9 cellular contexts compared by ENCODE assay signal in the genomic region with DNA sequence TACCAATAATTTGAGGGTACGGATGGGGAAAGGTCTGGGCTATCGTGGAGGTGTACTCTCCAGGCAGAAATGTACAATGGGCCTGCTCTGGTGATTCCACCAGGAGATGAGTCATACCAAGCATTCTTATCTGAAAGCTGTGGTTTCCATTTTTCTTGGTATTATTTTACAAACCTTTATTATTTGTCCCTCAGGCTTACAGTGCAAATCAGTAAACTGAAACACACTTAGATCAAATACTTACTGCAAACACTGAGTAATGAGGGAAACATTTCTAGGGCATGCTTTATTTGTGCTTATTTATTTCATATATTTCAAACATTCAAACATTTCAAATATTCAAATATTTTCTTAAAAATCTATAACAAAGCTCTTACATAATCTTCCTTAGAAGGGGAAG.
DNase-seq lines count a peak whose midpoint lies in the region; ATAC-seq, FAIRE-seq and TF ChIP-seq lines count a peak whose summit lies in the region.
"Had no signal": no experiment of that assay in that cellular context is flagged by ENCODE, and none has a peak within 500 bp of the region (broad histone marks: within the 10 kb centered on the region; RNA-seq: fewer than 3 reads in every experiment).

No MANE protein-coding gene starts in this region.

- peaks cover 32% of the 10 kb centered on the region for H3K4me1 ChIP-seq in astrocyte (ENCODE audit: insufficient read depth, low read length)
- H3K4me1 ChIP-seq in vagina, result no peaks in the 10 kb centered on the region

- TF ChIP-seq POLR2A in vagina (IDR thresholded peaks at IDR 0.05), result no peak

- H3K27ac Mint-ChIP-seq in astrocyte (ENCODE audit: unreplicated experiment), result no peak overlapping the region
- H3K27ac Mint-ChIP-seq in activated CD8-positive, alpha-beta T cell treated with anti-CD3 and anti-CD28 coated beads for 36 hours, result no peak overlapping the region

- peak; percentile 93 for ATAC-seq in GM19438 (IDR thresholded peaks at IDR 0.05; ENCODE audit: low read depth, unreplicated experiment)
- ATAC-seq in HG03159 (IDR thresholded peaks at IDR 0.05; ENCODE audit: unreplicated experiment), result peak; percentile 93
- ATAC-seq in activated CD8-positive, alpha-beta T cell treated with anti-CD3 and anti-CD28 coated beads for 36 hours, result no peak

- peak overlapping the region; percentile 42 for H3K4me2 ChIP-seq in astrocyte (ENCODE audit: low read length)

- H3K9ac ChIP-seq in astrocyte (ENCODE audit: low read length), result no peak overlapping the region

- FAIRE-seq in astrocyte (lab: Jason Lieb, UNC), result no peak

- H3K79me2 ChIP-seq in astrocyte (ENCODE audit: insufficient read depth, low read length), result no peaks in the 10 kb centered on the region

- H3K4me1 Mint-ChIP-seq in astrocyte (ENCODE audit: low read depth, unreplicated experiment), result peaks cover 32% of the 10 kb centered on the region
- no peaks in the 10 kb centered on the region for H3K4me1 Mint-ChIP-seq in activated CD8-positive, alpha-beta T cell treated with anti-CD3 and anti-CD28 coated beads for 36 hours (ENCODE audit: low read depth)

- CTCF ChIA-PET in activated CD8-positive, alpha-beta T cell treated with anti-CD3 and anti-CD28 coated beads for 36 hours (lab: Charles Lee), result no interaction called here

- H3K36me3 ChIP-seq in astrocyte (ENCODE audit: insufficient read depth, low read length), result no peaks in the 10 kb centered on the region
- H3K36me3 ChIP-seq in vagina, result no peaks in the 10 kb centered on the region

- H3K27me3 ChIP-seq in astrocyte (ENCODE audit: insufficient read depth, low read length), result no peaks in the 10 kb centered on the region
- H3K27me3 ChIP-seq in vagina, result no peaks in the 10 kb centered on the region

- DNase-seq in AG09309 (ENCODE audit: low read depth) (peak; percentile 47), astrocyte (ENCODE audit: low read depth) (peak; percentile 79), NCI-H1417 (lab: John Stamatoyannopoulos, UW) (no peak), vagina (ENCODE audit: extremely low spot score in 2 of 2) (no peak)
- no peak for DNase-seq in activated CD8-positive, alpha-beta T cell treated with anti-CD3 and anti-CD28 coated beads for 36 hours
- DNase-seq in stimulated activated CD4-positive, alpha-beta T cell treated with anti-CD3 and anti-CD28 coated beads, Interleukin-1b, Interleukin-23, amount 100 ng/mL, for 48 hours, result no peak
- DNase-seq: activated gamma-delta T cell treated with Interleukin-2 at 50 U/mL for 16 hours had no signal

- POLR2A ChIA-PET in activated CD8-positive, alpha-beta T cell treated with anti-CD3 and anti-CD28 coated beads for 36 hours (lab: Charles Lee), result no interaction called here

- intact Hi-C loops in activated CD8-positive, alpha-beta T cell treated with anti-CD3 and anti-CD28 coated beads for 36 hours (cut with micrococcal nuclease), result no loop called here
- intact Hi-C loops in vagina (cut with DNase I), result no loop called here

- H3K27ac ChIP-seq in astrocyte (ENCODE audit: low read depth, low read length) (peak overlapping the region; percentile 20), vagina (no peak overlapping the region)

- no peaks in the 10 kb centered on the region for H4K20me1 ChIP-seq in astrocyte (ENCODE audit: insufficient read depth, low read length)

- TF ChIP-seq CTCF in AG09309 (IDR thresholded peaks at IDR 0.05; ENCODE audit: control insufficient read depth, insufficient read depth, low read depth, low read length, missing control alignments), result no peak
- TF ChIP-seq CTCF in astrocyte (IDR thresholded peaks at IDR 0.05; ENCODE audit: insufficient read depth, low read depth, low read length), result no peak
- no peak for TF ChIP-seq CTCF in activated CD8-positive, alpha-beta T cell treated with anti-CD3 and anti-CD28 coated beads for 36 hours (IDR thresholded peaks at IDR 0.05)
- no peak for TF ChIP-seq CTCF in vagina (IDR thresholded peaks at IDR 0.05)

- H2AFZ ChIP-seq in astrocyte (ENCODE audit: low read depth, low read length), result no peak overlapping the region

- no peaks in the 10 kb centered on the region for H3K36me3 Mint-ChIP-seq in astrocyte (ENCODE audit: low read depth, unreplicated experiment)
- H3K36me3 Mint-ChIP-seq in activated CD8-positive, alpha-beta T cell treated with anti-CD3 and anti-CD28 coated beads for 36 hours (ENCODE audit: low read depth), result no peaks in the 10 kb centered on the region

- H3K9me3 Mint-ChIP-seq in astrocyte (ENCODE audit: unreplicated experiment), result peaks cover 3% of the 10 kb centered on the region
- H3K9me3 Mint-ChIP-seq in activated CD8-positive, alpha-beta T cell treated with anti-CD3 and anti-CD28 coated beads for 36 hours, result peaks cover 6% of the 10 kb centered on the region

- no peak overlapping the region for H3K4me3 Mint-ChIP-seq in astrocyte (ENCODE audit: unreplicated experiment)
- no peak overlapping the region for H3K4me3 Mint-ChIP-seq in activated CD8-positive, alpha-beta T cell treated with anti-CD3 and anti-CD28 coated beads for 36 hours

- H3K27me3 Mint-ChIP-seq in astrocyte (ENCODE audit: low read depth, unreplicated experiment), result no peaks in the 10 kb centered on the region
- no peaks in the 10 kb centered on the region for H3K27me3 Mint-ChIP-seq in activated CD8-positive, alpha-beta T cell treated with anti-CD3 and anti-CD28 coated beads for 36 hours

- H3K9me3 ChIP-seq in astrocyte (ENCODE audit: insufficient read depth, low read depth, low read length) (no peaks in the 10 kb centered on the region), vagina (no peaks in the 10 kb centered on the region)

- H3K4me3 ChIP-seq in AG09309 (ENCODE audit: control insufficient read depth, low read depth, low read length) (no peak overlapping the region), astrocyte (ENCODE audit: insufficient read depth, low read depth, low read length) (no peak overlapping the region), vagina (no peak overlapping the region)

Comparison
In these comparisons a context has a peak if more than half of its experiments do, and no peak if none do; other contexts are left out.
1. DNase-seq: peak in AG09309 (single experiment) and astrocyte (single experiment); none in activated CD8-positive, alpha-beta T cell treated with anti-CD3 and anti-CD28 coated beads for 36 hours (single experiment), NCI-H1417 (0 of 3), vagina (0 of 2) and stimulated activated CD4-positive, alpha-beta T cell treated with anti-CD3 and anti-CD28 coated beads, Interleukin-1b, Interleukin-23, amount 100 ng/mL, for 48 hours (single experiment).